ENCODE assay signal across 21 cellular contexts in the genomic region with DNA sequence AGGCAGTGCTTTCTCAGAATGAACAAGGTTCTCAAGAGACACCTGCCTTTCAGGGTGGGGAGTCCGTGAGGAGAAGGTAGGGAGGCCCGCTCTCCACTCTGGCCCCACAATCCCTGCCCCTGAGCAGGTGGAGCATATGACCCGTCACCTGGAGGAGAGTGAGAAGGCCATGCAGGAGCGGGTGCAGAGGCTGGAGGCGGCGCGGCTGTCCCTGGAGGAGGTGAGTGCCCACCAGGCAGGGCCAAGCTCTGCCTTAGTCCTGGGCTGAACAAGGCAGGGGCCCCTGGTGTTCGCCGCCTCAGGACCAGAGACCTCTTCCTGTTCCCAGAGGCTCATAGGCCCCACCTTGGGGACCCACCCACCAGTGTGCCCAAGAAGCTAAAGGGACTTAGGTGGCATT. TPM values are rescaled to one million over a fixed set of nuclear protein-coding genes. Genes with fewer than 3 reads are reported as not detected.
"Had no signal": no experiment of that assay in that cellular context is flagged by ENCODE, and none has a peak within 500 bp of the region (broad histone marks: within the 10 kb centered on the region; RNA-seq: fewer than 3 reads in every experiment).

No MANE protein-coding gene starts in this region.

- H2AFZ ChIP-seq: hepatocyte had no signal

- H3K9me3 ChIP-seq: adrenal gland, esophagus muscularis mucosa, left lung, mucosa of descending colon, psoas muscle had no signal

- FAIRE-seq: kidney had no signal

- H3K27ac ChIP-seq: adrenal gland, coronary artery, esophagus muscularis mucosa, hepatocyte, left lung, psoas muscle had no signal

- H3K27me3 ChIP-seq: adrenal gland, hepatocyte had no signal

- H3K4me3 Mint-ChIP-seq: activated CD8-positive, alpha-beta memory T cell treated with anti-CD3 and anti-CD28 coated beads, Interleukin-2, amount 10 ng/mL, durations not matched to agents 7 days and 5 days; activated naive CD4-positive, alpha-beta T cell treated with anti-CD3 and anti-CD28 coated beads, Interleukin-2, amount 50 U/mL, for 24 hours; stimulated activated naive CD8-positive, alpha-beta T cell treated with anti-CD3 and anti-CD28 coated beads, Interleukin-15, Interleukin-2, amounts not matched to agents 100 ng/mL and 50 ng/mL, for 24 hours had no signal

- H3K79me2 ChIP-seq: hepatocyte had no signal

- H3K27ac Mint-ChIP-seq: activated CD4-positive, alpha-beta memory T cell treated with anti-CD3 and anti-CD28 coated beads for 36 hours; activated CD4-positive, alpha-beta T cell treated with anti-CD3 and anti-CD28 coated beads for 36 hours; activated CD8-positive, alpha-beta memory T cell treated with anti-CD3 and anti-CD28 coated beads, Interleukin-2, amount 10 ng/mL, durations not matched to agents 7 days and 5 days; activated naive CD4-positive, alpha-beta T cell treated with anti-CD3 and anti-CD28 coated beads, Interleukin-2, amount 50 U/mL, for 24 hours; stimulated activated naive CD8-positive, alpha-beta T cell treated with anti-CD3 and anti-CD28 coated beads, Interleukin-15, Interleukin-2, amounts not matched to agents 100 ng/mL and 50 ng/mL, for 24 hours; T-helper 1 cell treated with Interleukin-12 subunit alpha and Interleukin-12 subunit beta and Interleukin-4 antibody, amounts not matched to agents 30 μg/mL and 1 μg/mL, for 36 hours had no signal

- H3K36me3 Mint-ChIP-seq: activated naive CD4-positive, alpha-beta T cell treated with anti-CD3 and anti-CD28 coated beads, Interleukin-2, amount 50 U/mL, for 24 hours had no signal

- H3K9me3 Mint-ChIP-seq: activated CD4-positive, alpha-beta memory T cell treated with anti-CD3 and anti-CD28 coated beads for 36 hours; activated naive CD4-positive, alpha-beta T cell treated with anti-CD3 and anti-CD28 coated beads, Interleukin-2, amount 50 U/mL, for 24 hours; stimulated activated naive CD8-positive, alpha-beta T cell treated with anti-CD3 and anti-CD28 coated beads, Interleukin-15, Interleukin-2, amounts not matched to agents 100 ng/mL and 50 ng/mL, for 24 hours; T-helper 1 cell treated with Interleukin-12 subunit alpha and Interleukin-12 subunit beta and Interleukin-4 antibody, amounts not matched to agents 30 μg/mL and 1 μg/mL, for 36 hours had no signal

- H3K36me3 ChIP-seq: adrenal gland had no signal

- DNase-seq: activated CD4-positive, alpha-beta memory T cell treated with anti-CD3 and anti-CD28 coated beads for 36 hours; activated CD4-positive, alpha-beta T cell treated with anti-CD3 and anti-CD28 coated beads for 36 hours; activated CD8-positive, alpha-beta memory T cell treated with anti-CD3 and anti-CD28 coated beads, Interleukin-2, amount 10 ng/mL, durations not matched to agents 7 days and 5 days; activated T-cell treated with anti-CD3 and anti-CD28 coated beads, Interleukin-2, amount 50 U/mL, for 1 hour; adrenal gland; kidney; left lung; mammary epithelial cell; mucosa of descending colon; naive thymus-derived CD4-positive, alpha-beta T cell; occipital lobe; psoas muscle; stimulated activated CD4-positive, alpha-beta T cell treated with anti-CD3 and anti-CD28 coated beads, Interleukin-4, amount 100 ng/mL, for 4 hours; stimulated activated CD8-positive, alpha-beta memory T cell treated with anti-CD3 and anti-CD28 coated beads, Interleukin-4, amount 100 ng/mL, for 48 hours had no signal

- H3K4me3 ChIP-seq: adrenal gland, coronary artery, esophagus muscularis mucosa, hepatocyte, left lung, mucosa of descending colon, psoas muscle, smooth muscle cell had no signal

- H3K27me3 Mint-ChIP-seq: activated CD4-positive, alpha-beta memory T cell treated with anti-CD3 and anti-CD28 coated beads for 36 hours; activated CD4-positive, alpha-beta T cell treated with anti-CD3 and anti-CD28 coated beads for 36 hours; activated CD8-positive, alpha-beta memory T cell treated with anti-CD3 and anti-CD28 coated beads, Interleukin-2, amount 10 ng/mL, durations not matched to agents 7 days and 5 days; activated naive CD4-positive, alpha-beta T cell treated with anti-CD3 and anti-CD28 coated beads, Interleukin-2, amount 50 U/mL, for 24 hours; naive thymus-derived CD4-positive, alpha-beta T cell; stimulated activated naive CD8-positive, alpha-beta T cell treated with anti-CD3 and anti-CD28 coated beads, Interleukin-15, Interleukin-2, amounts not matched to agents 100 ng/mL and 50 ng/mL, for 24 hours had no signal

- H3K4me2 ChIP-seq: hepatocyte, smooth muscle cell had no signal

- ATAC-seq: activated CD4-positive, alpha-beta T cell treated with anti-CD3 and anti-CD28 coated beads for 36 hours; activated CD8-positive, alpha-beta memory T cell treated with anti-CD3 and anti-CD28 coated beads, Interleukin-2, amount 10 ng/mL, durations not matched to agents 7 days and 5 days; left lung; mucosa of descending colon; naive thymus-derived CD4-positive, alpha-beta T cell; psoas muscle had no signal

RNA-seq across cellular contexts. Expression of a gene that starts 2.5 kb away (rescaled TPM):
- total RNA-seq: psoas muscle had no signal
- polyA plus RNA-seq: naive thymus-derived CD4-positive, alpha-beta T cell had no signal
